ENCODE assay signal across 13 cellular contexts in genomic region chr10:31700222-31700621, GRCh38.
DNase-seq lines count a peak whose midpoint lies in the region; ATAC-seq and TF ChIP-seq lines count a peak whose summit lies in the region.
"Had no signal": no experiment of that assay in that cellular context is flagged by ENCODE, and none has a peak within 500 bp of the region (broad histone marks: within the 10 kb centered on the region; RNA-seq: fewer than 3 reads in every experiment).

No MANE protein-coding gene starts in this region.

- H3K4me3 ChIP-seq in SJSA1 = no peak overlapping the region
- no peak overlapping the region for H3K4me3 ChIP-seq in esophagus (ENCODE audit: low read depth in 1 of 2, low read length in 2 of 2)
- H3K4me3 ChIP-seq in tibial artery = no peak overlapping the region

- H3K4me3 Mint-ChIP-seq in naive B cell = peak overlapping the region in 3 of 8 donors; percentile 2 to 78 (median 37)
- H3K4me3 Mint-ChIP-seq: naive thymus-derived CD4-positive, alpha-beta T cell had no signal

- peaks cover 40 to 64% (median 57%) of the 10 kb centered on the region in 3 donors for H3K4me1 Mint-ChIP-seq in naive B cell

- H3K27ac ChIP-seq in SJSA1 (peak overlapping the region; percentile 42; the same call in 1 of the 2 replicates), esophagus (ENCODE audit: low read depth in 2 of 2, low read length in 1 of 2) (peak overlapping the region; percentile 30 to 67), tibial artery (peak overlapping the region; percentile 84 to 93)
- H3K27ac ChIP-seq: RWPE1 had no signal

- H3K9me3 ChIP-seq in SJSA1 (replicated peaks) = no peaks in the 10 kb centered on the region; the same call in 1 of the 2 replicates
- no peaks in the 10 kb centered on the region for H3K9me3 ChIP-seq in esophagus (ENCODE audit: control insufficient read depth in 2 of 2, insufficient read depth in 1 of 2, low read depth in 1 of 2, low read length in 1 of 2)
- no peaks in the 10 kb centered on the region for H3K9me3 ChIP-seq in tibial artery

- no peak for TF ChIP-seq CTCF in tibial artery (IDR thresholded peaks at IDR 0.05)

- ATAC-seq in naive B cell (ENCODE audit: low read depth in 2 of 2) (no peak), HG03108 (IDR thresholded peaks at IDR 0.05; ENCODE audit: unreplicated experiment) (no peak), HG02870 (IDR thresholded peaks at IDR 0.05; ENCODE audit: unreplicated experiment) (no peak)
- ATAC-seq: activated naive CD4-positive, alpha-beta T cell treated with anti-CD3 and anti-CD28 coated beads, Interleukin-2, amount 50 U/mL, for 72 hours; naive thymus-derived CD4-positive, alpha-beta T cell had no signal

- DNase-seq in SJSA1 (ENCODE audit: low read depth in 1 of 2, low spot score in 2 of 2) = peak; percentile 59 to 64
- DNase-seq in naive B cell = no peak
- no peak for DNase-seq in tibial artery
- no peak for DNase-seq in central memory CD4-positive, alpha-beta T cell
- DNase-seq: effector CD8-positive, alpha-beta T cell; GOT3; naive thymus-derived CD4-positive, alpha-beta T cell; NCI-H510A treated with DMSO at 0.1 percent for 48 hours had no signal

- H3K27me3 Mint-ChIP-seq in naive B cell = peaks cover 4 to 16% (median 6%) of the 10 kb centered on the region in 3 donors

- peak overlapping the region in 4 of 6 donors; percentile 39 to 92 (median 48) for H3K27ac Mint-ChIP-seq in naive B cell
- H3K27ac Mint-ChIP-seq: naive thymus-derived CD4-positive, alpha-beta T cell had no signal

- 60 to 70% methylated on average over 11 of the region's 11 CpGs for WGBS in esophagus, 2 donors

- intact Hi-C loops in tibial artery (cut with DNase I; ENCODE audit: low total_unique reads) = no loop called here

- H3K4me1 ChIP-seq in SJSA1 (replicated peaks) (peaks cover 50% of the 10 kb centered on the region), esophagus (ENCODE audit: control insufficient read depth in 2 of 2, insufficient read depth in 2 of 2, low read length in 1 of 2) (peaks cover 2 to 3% of the 10 kb centered on the region in 2 donors), tibial artery (peaks cover 0 to 67% (median 42%) of the 10 kb centered on the region in 4 donors)

- no peaks in the 10 kb centered on the region for H3K36me3 ChIP-seq in SJSA1
- no peaks in the 10 kb centered on the region for H3K36me3 ChIP-seq in esophagus (ENCODE audit: control insufficient read depth in 2 of 2, insufficient read depth in 2 of 2, low read length in 1 of 2)
- no peaks in the 10 kb centered on the region for H3K36me3 ChIP-seq in tibial artery

- H3K36me3 Mint-ChIP-seq in naive B cell = peaks cover 0 to 9% of the 10 kb centered on the region in 2 donors

- H3K27me3 ChIP-seq in SJSA1 (replicated peaks) = no peaks in the 10 kb centered on the region
- no peaks in the 10 kb centered on the region for H3K27me3 ChIP-seq in esophagus (ENCODE audit: control insufficient read depth in 1 of 2, insufficient read depth in 2 of 2, low read length in 2 of 2)
- H3K27me3 ChIP-seq in tibial artery = no peaks in the 10 kb centered on the region

- peaks cover 0 to 9% (median 7%) of the 10 kb centered on the region in 7 donors for H3K9me3 Mint-ChIP-seq in naive B cell

Comparison
In these comparisons a context has a peak if more than half of its experiments do, and no peak if none do; other contexts are left out.
1. DNase-seq: peak in SJSA1 (2 of 2); none in naive B cell (single experiment), tibial artery (0 of 2) and central memory CD4-positive, alpha-beta T cell (single experiment).
2. Peak in every context shown above with its lines, with median percentiles within 50 percentile points of each other: H3K27ac ChIP-seq.